10 cellular contexts compared by ENCODE assay signal in the genomic region with DNA sequence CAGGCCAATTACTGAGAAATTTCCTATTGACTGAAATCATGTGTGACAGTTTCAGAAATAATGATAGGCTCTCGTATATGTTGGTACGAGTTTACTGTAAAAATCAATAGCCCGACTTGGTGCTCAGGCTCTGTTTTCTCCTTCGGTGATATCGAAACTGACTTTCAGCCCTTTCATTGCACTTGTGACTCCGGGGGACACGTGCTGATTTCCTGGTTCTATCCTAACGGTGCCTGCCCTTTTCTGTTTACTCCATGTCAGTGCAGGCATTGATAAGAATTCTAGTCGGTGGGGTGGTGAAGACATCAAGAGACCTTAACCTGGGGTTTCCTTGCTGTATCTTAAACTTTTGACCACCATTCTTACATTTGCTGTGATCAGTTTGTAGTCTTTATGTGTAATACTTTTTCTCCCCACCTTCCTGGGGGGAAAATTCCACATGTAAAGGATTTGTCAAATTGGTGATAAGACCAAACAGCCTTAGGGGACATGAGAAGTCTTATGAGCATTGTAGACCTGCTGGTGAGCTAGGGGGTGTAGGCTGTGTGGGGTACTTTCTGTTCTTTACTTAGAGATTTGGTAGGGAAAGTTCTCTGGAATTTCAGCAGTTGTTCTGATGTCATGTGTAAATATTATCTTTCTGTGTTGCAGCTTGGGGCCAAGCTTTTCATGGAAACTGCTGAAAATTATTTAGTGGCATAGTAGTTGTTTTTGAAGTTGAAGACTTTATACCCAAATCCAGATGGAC. TPM values are rescaled to one million over a fixed set of nuclear protein-coding genes. Genes with fewer than 3 reads are reported as not detected.
DNase-seq lines count a peak whose midpoint lies in the region; ATAC-seq, FAIRE-seq and TF ChIP-seq lines count a peak whose summit lies in the region.
"Had no signal": no experiment of that assay in that cellular context is flagged by ENCODE, and none has a peak within 500 bp of the region (broad histone marks: within the 10 kb centered on the region; RNA-seq: fewer than 3 reads in every experiment).

No MANE protein-coding gene starts in this region.

- H4K8ac ChIP-seq in IMR-90 (ENCODE audit: low read depth in 2 of 2, low read length in 2 of 2), result no peak overlapping the region; a peak in 1 of 4 replicates

- CTCF ChIA-PET in A549 (lab: Yijun Ruan, JAX), result no interaction called here
- CTCF ChIA-PET in IMR-90 (lab: Yijun Ruan, JAX), result interaction anchor here (1.0 to 1.5 kb wide), 3 partner anchors 12 to 25 kb away, joined by 3 to 5 read pairs (median 3); no protein-coding TSS in a partner anchor

- H3K27ac ChIP-seq in A549 (peak overlapping the region in 1 of 2 experiments; percentile 35; a peak in 1 of 6 replicates), IMR-90 (ENCODE audit: insufficient read depth, low read length) (no peak overlapping the region), kidney (ENCODE audit: low read depth in 2 of 2, low read length in 2 of 2) (no peak overlapping the region)

- peaks cover 19% of the 10 kb centered on the region for H3K36me3 Mint-ChIP-seq in central memory CD8-positive, alpha-beta T cell (ENCODE audit: insufficient read depth)

- peak overlapping the region; percentile 44; the same call in 1 of the 2 replicates for H4K5ac ChIP-seq in IMR-90 (ENCODE audit: low read depth, low read length)

- no peaks in the 10 kb centered on the region for H3K36me3 ChIP-seq in IMR-90 (ENCODE audit: control insufficient read depth, insufficient read depth, low read length)
- H3K36me3 ChIP-seq in kidney (ENCODE audit: control insufficient read depth in 1 of 2, insufficient read depth in 2 of 2, low read length in 2 of 2), result no peaks in the 10 kb centered on the region

- no peaks in the 10 kb centered on the region for H3K9me3 Mint-ChIP-seq in central memory CD8-positive, alpha-beta T cell

- FAIRE-seq in A549 (lab: Jason Lieb, UNC), result no peak
- FAIRE-seq in kidney (lab: Jason Lieb, UNC), result no peak

- H3K27me3 ChIP-seq in IMR-90 (ENCODE audit: control insufficient read depth, insufficient read depth, low read length), result no peaks in the 10 kb centered on the region

- intact Hi-C loops in IMR-90 (cut with micrococcal nuclease), result no loop called here
- intact Hi-C loops in kidney (cut with DNase I), result no loop called here

- dilution Hi-C loops in IMR-90 (cut with HindIII; ENCODE audit: low sequenced_read_pairs, unreplicated experiment), result no loop called here

- H3K4me1 Mint-ChIP-seq in central memory CD8-positive, alpha-beta T cell, result peaks cover 81% of the 10 kb centered on the region

- peak overlapping the region; percentile 23; the same call in 1 of the 3 replicates for H3K4me2 ChIP-seq in A549
- H3K4me2 ChIP-seq in IMR-90 (ENCODE audit: low read depth, low read length), result peak overlapping the region; percentile 83

- no peak overlapping the region for H2BK15ac ChIP-seq in IMR-90 (ENCODE audit: low read depth, low read length)

- no peak overlapping the region for H2BK20ac ChIP-seq in IMR-90 (ENCODE audit: low read depth, low read length)

- H3K4me1 ChIP-seq in A549, result peaks cover 16% of the 10 kb centered on the region
- H3K4me1 ChIP-seq in IMR-90 (ENCODE audit: control insufficient read depth, insufficient read depth, low read length), result peaks cover 5% of the 10 kb centered on the region; the same call in 1 of the 2 replicates
- peaks cover 2 to 4% of the 10 kb centered on the region in 2 donors for H3K4me1 ChIP-seq in kidney (ENCODE audit: control insufficient read depth in 1 of 2, insufficient read depth in 1 of 2, low read depth in 1 of 2, low read length in 2 of 2)

- TF ChIP-seq POLR2A in A549 (IDR thresholded peaks at IDR 0.05; ENCODE audit: low read length) (no peak), IMR-90 (IDR thresholded peaks at IDR 0.05; ENCODE audit: low read depth, low read length) (no peak)

- H3K4ac ChIP-seq in IMR-90 (ENCODE audit: low read depth, low read length), result no peak overlapping the region

- peak overlapping the region; percentile 84 for H3K27ac Mint-ChIP-seq in central memory CD8-positive, alpha-beta T cell (ENCODE audit: low read depth)

- H3K4me3 ChIP-seq in A549 (no peak overlapping the region), IMR-90 (ENCODE audit: insufficient read depth, low read depth, low read length) (no peak overlapping the region), kidney (ENCODE audit: low read length in 2 of 2) (no peak overlapping the region)

- no peak for DNase-seq in A549 (ENCODE audit: low read depth in 1 of 2, low spot score in 1 of 2)
- peak; percentile 49 for DNase-seq in IMR-90
- no peak for DNase-seq in central memory CD8-positive, alpha-beta T cell (ENCODE audit: low spot score in 2 of 2)
- peak; percentile 58 for DNase-seq in mucosa of gallbladder (ENCODE audit: low spot score)
- no peak for DNase-seq in HuH-7.5 (ENCODE audit: low spot score)
- DNase-seq in omental fat pad (ENCODE audit: low spot score), result no peak
- no peak for DNase-seq in kidney
- DNase-seq: SHP77; stimulated activated naive CD4-positive, alpha-beta T cell treated with Interleukin-2 at 50 U/mL for 16 hours had no signal

- no peak for TF ChIP-seq RAD21 in A549 (conservative IDR thresholded peaks at IDR 0.05 in 1 of 2, IDR thresholded peaks at IDR 0.05 in 1 of 2)
- TF ChIP-seq RAD21 in IMR-90 (IDR thresholded peaks at IDR 0.05; ENCODE audit: low read length), result no peak

- in situ Hi-C loops in IMR-90 (cut with MboI; ENCODE audit: low sequenced_read_pairs), result no loop called here

- ATAC-seq in A549, result no peak
- peak; percentile 68 for ATAC-seq in IMR-90 (ENCODE audit: low read depth)
- no peak for ATAC-seq in central memory CD8-positive, alpha-beta T cell (replicated peaks; ENCODE audit: extremely low read depth, poor library complexity, severe bottlenecking)
- ATAC-seq in GM18870 (IDR thresholded peaks at IDR 0.05; ENCODE audit: unreplicated experiment), result no peak
- no peak for ATAC-seq in omental fat pad (ENCODE audit: low FRiP score)

- no peaks in the 10 kb centered on the region for H3K27me3 Mint-ChIP-seq in central memory CD8-positive, alpha-beta T cell

- no peak for TF ChIP-seq EP300 in A549 (IDR thresholded peaks at IDR 0.05)

- 85% methylated on average over 9 of the region's 9 CpGs for WGBS in A549 (ENCODE audit: missing lambda C conversion rate)
- WGBS in IMR-90 (ENCODE audit: extremely low coverage in 2 of 2, insufficient read length in 1 of 2), 2 experiments, result 93% methylated on average over 5 of the region's 9 CpGs; no CpG with 5 or more reads in 1 of the 2 experiments

- no peak overlapping the region for H2BK5ac ChIP-seq in IMR-90 (ENCODE audit: low read depth, low read length, poor library complexity, severe bottlenecking)

- no peak overlapping the region for H4K91ac ChIP-seq in IMR-90 (ENCODE audit: insufficient read depth, low read depth, low read length)

- H2AK9ac ChIP-seq in IMR-90 (replicated peaks; ENCODE audit: low read depth, low read length, poor library complexity), result no peak overlapping the region

- no peak overlapping the region for H2AFZ ChIP-seq in IMR-90 (replicated peaks; ENCODE audit: low read length, poor library complexity)

- no peaks in the 10 kb centered on the region; the same call in 1 of the 2 replicates for H4K20me1 ChIP-seq in IMR-90 (ENCODE audit: insufficient read depth, low read length)

- peak overlapping the region; percentile 71 for H3K4me3 Mint-ChIP-seq in central memory CD8-positive, alpha-beta T cell

- BruUV-seq in IMR-90 (replicated peaks; lab: Mats Ljungman, UMichigan), result no TSS peak

- H3K23ac ChIP-seq in IMR-90 (ENCODE audit: low read depth, low read length), result no peak overlapping the region

- H3K14ac ChIP-seq in IMR-90 (replicated peaks; ENCODE audit: low read depth, low read length), result no peak overlapping the region

- H3K9me3 ChIP-seq in A549 (no peaks in the 10 kb centered on the region), IMR-90 (ENCODE audit: control insufficient read depth, insufficient read depth, low read length) (no peaks in the 10 kb centered on the region; the same call in 1 of the 2 replicates), kidney (ENCODE audit: control insufficient read depth in 1 of 2, low read length in 2 of 2) (no peaks in the 10 kb centered on the region)

- H3K9me1 ChIP-seq in IMR-90 (ENCODE audit: insufficient read depth, low read length), result no peaks in the 10 kb centered on the region

- POLR2A ChIA-PET in A549 (lab: Yijun Ruan, JAX), result no interaction called here
- POLR2A ChIA-PET in IMR-90 (lab: Charles Lee; ENCODE audit: unreplicated experiment), result interaction anchor here (0.6 kb wide), 1 partner anchor 177 kb away, joined by 3 read pairs; no protein-coding TSS in a partner anchor

- H2AK5ac ChIP-seq in IMR-90 (ENCODE audit: low read depth, low read length), result no peak overlapping the region

- no peak overlapping the region for H2BK120ac ChIP-seq in IMR-90 (ENCODE audit: low read depth, low read length)

- H3K56ac ChIP-seq in IMR-90 (ENCODE audit: extremely low read depth, insufficient read depth, low read length), result no peak overlapping the region

- H3K79me1 ChIP-seq in IMR-90 (ENCODE audit: low read depth in 1 of 2, low read length in 2 of 2), result peaks cover 6 to 8% of the 10 kb centered on the region in 2 experiments; a peak in 1 of 4 replicates

- H3K9ac ChIP-seq in IMR-90 (ENCODE audit: low read depth, low read length) (no peak overlapping the region), kidney (ENCODE audit: low read length in 2 of 2) (no peak overlapping the region)

- no peak for TF ChIP-seq CTCF in A549 (IDR thresholded peaks at IDR 0.05)
- TF ChIP-seq CTCF in IMR-90 (conservative IDR thresholded peaks at IDR 0.05; ENCODE audit: low read depth, low read length), result no peak
- TF ChIP-seq CTCF in omental fat pad (IDR thresholded peaks at IDR 0.05), result no peak
- no peak for TF ChIP-seq CTCF in kidney (IDR thresholded peaks at IDR 0.05; ENCODE audit: borderline replicate concordance, extremely low read depth, insufficient read depth)

- H3K18ac ChIP-seq in IMR-90 (ENCODE audit: low read depth, low read length), result no peak overlapping the region; the same call in 1 of the 2 replicates

TF ChIP-seq in IMR-90, 13 proteins besides CTCF, POLR2A, EP300 and RAD21 (continues in another document):
- TF ChIP-seq NFE2L2 (IDR thresholded peaks at IDR 0.05; ENCODE audit: low read depth, low read length) (no peak), MXI1 (IDR thresholded peaks at IDR 0.05; ENCODE audit: borderline replicate concordance, low read depth, low read length) (no peak), MAFK (IDR thresholded peaks at IDR 0.05; ENCODE audit: low read depth, low read length) (no peak)

RNA-seq across cellular contexts. Expression of gene TMEM131L, which starts 52.7 kb away (rescaled TPM):
- polyA plus RNA-seq in A549 (2011; rRNA removed), result 5.0 and 6.3 TPM in 2 replicates
- polyA plus RNA-seq in A549 (2012; cell fraction: cytosol; rRNA removed), result 1.9 and 2.3 TPM in 2 replicates
- polyA plus RNA-seq in A549 (2012; cell fraction: nucleus; rRNA removed), result 5.4 and 8.8 TPM in 2 replicates
- polyA plus RNA-seq in A549 (2017; fragmentation: RNase III; extraction: RNeasy Plus Mini Kit Qiagen cat#74134 plus additional on column Dnase treatment), result 3.4 to 4.5 TPM (median 3.9 TPM) in 3 replicates
- 9.0 and 10.5 TPM in 2 replicates for polyA minus RNA-seq in A549 (2011; rRNA and poly(A)+ RNA removed)
- total RNA-seq in IMR-90 (2012; rRNA removed), result 16.1 and 23.8 TPM in 2 replicates
- 8.2 and 8.4 TPM in 2 replicates for polyA plus RNA-seq in IMR-90 (2012; rRNA removed)
- 3.9 and 4.9 TPM in 2 replicates for polyA plus RNA-seq in IMR-90 (2012; cell fraction: cytosol; rRNA removed)
- polyA plus RNA-seq in IMR-90 (2012; cell fraction: nucleus; rRNA removed; ENCODE audit: low replicate concordance), result 10.1 and 26.3 TPM in 2 replicates
- 11.7 TPM for total RNA-seq in mucosa of gallbladder
- 10 to 100 TPM; 17.7 to 43.9 (median 24.8) TPM for total RNA-seq in omental fat pad
- 17.0 TPM for total RNA-seq in kidney
- 3.0 TPM for polyA plus RNA-seq in kidney (ENCODE audit: insufficient read depth, low read depth, low replicate concordance)

Comparison
In these comparisons a context has a peak if more than half of its experiments do, and no peak if none do; other contexts are left out.
1. DNase-seq: peak in IMR-90 (single experiment) and mucosa of gallbladder (single experiment); none in A549 (0 of 2), central memory CD8-positive, alpha-beta T cell (0 of 2), HuH-7.5 (single experiment), omental fat pad (single experiment) and kidney (single experiment).